ENCODE assay signal across 8 cellular contexts in the genomic region with DNA sequence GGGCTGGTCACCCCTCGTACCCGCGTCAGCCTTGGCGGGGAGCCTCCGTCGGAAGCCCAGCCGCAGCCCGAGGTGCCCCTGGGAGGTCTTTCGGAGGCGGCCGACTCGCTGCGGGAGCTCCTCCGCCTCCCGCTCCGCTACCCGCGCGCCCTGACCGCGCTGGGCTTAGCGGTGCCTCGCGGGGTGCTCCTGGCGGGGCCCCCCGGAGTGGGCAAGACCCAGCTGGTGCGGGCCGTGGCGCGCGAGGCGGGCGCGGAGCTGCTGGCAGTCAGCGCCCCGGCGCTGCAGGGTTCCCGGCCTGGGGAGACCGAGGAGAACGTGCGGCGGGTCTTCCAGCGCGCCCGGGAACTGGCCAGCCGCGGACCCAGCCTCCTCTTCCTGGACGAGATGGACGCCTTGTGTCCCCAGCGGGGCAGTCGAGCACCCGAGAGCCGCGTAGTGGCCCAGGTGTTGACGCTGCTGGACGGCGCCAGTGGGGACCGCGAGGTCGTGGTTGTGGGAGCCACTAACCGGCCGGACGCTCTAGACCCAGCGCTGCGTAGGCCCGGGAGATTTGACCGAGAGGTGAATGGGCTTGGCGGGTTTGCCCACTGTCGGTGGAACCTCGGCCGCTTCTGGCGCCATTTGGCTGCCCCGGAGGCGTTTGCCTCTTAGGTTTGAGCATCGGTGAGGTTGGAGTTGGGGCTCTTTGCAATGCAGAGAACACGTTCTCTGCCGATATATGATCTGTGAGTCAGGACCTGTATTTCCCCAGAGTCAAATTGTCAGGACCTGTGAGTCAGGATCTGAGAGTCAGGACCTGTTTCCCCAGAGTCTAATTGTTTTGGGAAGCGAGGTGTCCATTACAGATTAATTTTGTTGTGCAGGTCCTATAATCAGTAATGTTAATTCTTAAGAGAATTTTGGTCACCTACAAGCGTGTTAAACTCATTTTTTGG. TPM values are rescaled to one million over a fixed set of nuclear protein-coding genes. Genes with fewer than 3 reads are reported as not detected.
A peak's percentile ranks its signal among the peaks of the same experiment; 100 is the strongest.
DNase-seq lines count a peak whose midpoint lies in the region; ATAC-seq and TF ChIP-seq lines count a peak whose summit lies in the region.

No MANE protein-coding gene starts in this region.

- no peaks in the 10 kb centered on the region for H3K27me3 Mint-ChIP-seq in activated T-helper 17 cell treated with anti-CD3 and anti-CD28 coated beads, Interleukin-2, amount 50 U/mL, for 72 hours

- H3K4me1 ChIP-seq in foreskin keratinocyte (no peaks in the 10 kb centered on the region), osteoblast (ENCODE audit: insufficient read depth, low read length) (peaks cover 14% of the 10 kb centered on the region)

- no peaks in the 10 kb centered on the region for H3K9me3 ChIP-seq in osteoblast (ENCODE audit: low read depth, low read length)

- peak overlapping the region; percentile 99 for H3K4me2 ChIP-seq in osteoblast (ENCODE audit: insufficient read depth, low read length)

- ATAC-seq in HG02623 (IDR thresholded peaks at IDR 0.05; ENCODE audit: unreplicated experiment) (peak; percentile 19), foreskin keratinocyte (peak; percentile 65)
- peak; percentile 45 for ATAC-seq in activated T-helper 17 cell treated with anti-CD3 and anti-CD28 coated beads, Interleukin-2, amount 50 U/mL, for 72 hours (replicated peaks)

- peak overlapping the region; percentile 84 for H3K4me3 ChIP-seq in osteoblast (ENCODE audit: insufficient read depth, low read length)

- H3K27ac Mint-ChIP-seq in activated T-helper 17 cell treated with anti-CD3 and anti-CD28 coated beads, Interleukin-2, amount 50 U/mL, for 72 hours: peak overlapping the region; percentile 91

- peaks cover 44% of the 10 kb centered on the region for H3K36me3 Mint-ChIP-seq in activated T-helper 17 cell treated with anti-CD3 and anti-CD28 coated beads, Interleukin-2, amount 50 U/mL, for 72 hours (ENCODE audit: low read depth)

- peaks cover 43% of the 10 kb centered on the region for H3K79me2 ChIP-seq in osteoblast (ENCODE audit: insufficient read depth, low read length)

- DNase-seq in DMS 273 (lab: John Stamatoyannopoulos, UW; ENCODE audit: unreplicated experiment) (peak; percentile 55), DMS 273 treated with DMSO at 0.1 percent for 48 hours (lab: John Stamatoyannopoulos, UW) (no peak), NCI-H1930 (lab: John Stamatoyannopoulos, UW) (peak; percentile 7 to 9), foreskin keratinocyte (peak in 1 of 2 donors; percentile 79), osteoblast (ENCODE audit: insufficient read length, low spot score, missing footprints) (peak; percentile 91), NCI-H1436 (lab: John Stamatoyannopoulos, UW) (no peak)

- H3K27me3 ChIP-seq in foreskin keratinocyte (no peaks in the 10 kb centered on the region), osteoblast (ENCODE audit: insufficient read depth, low read length) (no peaks in the 10 kb centered on the region)

- no peak for TF ChIP-seq CTCF in foreskin keratinocyte (conservative IDR thresholded peaks at IDR 0.05)
- TF ChIP-seq CTCF in osteoblast (IDR thresholded peaks at IDR 0.05; ENCODE audit: extremely low read depth, low read depth, low read length): no peak

- peaks cover 15% of the 10 kb centered on the region for H3K4me1 Mint-ChIP-seq in activated T-helper 17 cell treated with anti-CD3 and anti-CD28 coated beads, Interleukin-2, amount 50 U/mL, for 72 hours

- H3K27ac ChIP-seq in foreskin keratinocyte (peak overlapping the region; percentile 58), osteoblast (ENCODE audit: low read depth, low read length) (peak overlapping the region; percentile 70)

- peaks cover 31% of the 10 kb centered on the region for H3K36me3 ChIP-seq in osteoblast (ENCODE audit: insufficient read depth, low read length)

- H3K9me3 Mint-ChIP-seq in activated T-helper 17 cell treated with anti-CD3 and anti-CD28 coated beads, Interleukin-2, amount 50 U/mL, for 72 hours: no peaks in the 10 kb centered on the region

- peaks cover 13% of the 10 kb centered on the region for H4K20me1 ChIP-seq in osteoblast (ENCODE audit: insufficient read depth, low read length)

- peak overlapping the region; percentile 96 for H3K4me3 Mint-ChIP-seq in activated T-helper 17 cell treated with anti-CD3 and anti-CD28 coated beads, Interleukin-2, amount 50 U/mL, for 72 hours

- peak overlapping the region; percentile 96 for H2AFZ ChIP-seq in osteoblast (ENCODE audit: low read length)

RNA-seq across cellular contexts. Expression of a gene that starts 24.9 kb away (rescaled TPM):
- total RNA-seq in activated T-helper 17 cell treated with anti-CD3 and anti-CD28 coated beads, Interleukin-2, amount 50 U/mL, for 72 hours: 1 to 10 TPM; 1.7 to 2.7 TPM
- total RNA-seq in foreskin keratinocyte (0.20 and 0.32 TPM in 2 replicates), osteoblast (0.59 and 0.72 TPM in 2 replicates)
- polyA plus RNA-seq in foreskin keratinocyte: 0.08 and 0.11 TPM in 2 replicates

Comparison
In these comparisons a context has a peak if more than half of its experiments do, and no peak if none do; other contexts are left out.
1. DNase-seq: peak in DMS 273 (single experiment), NCI-H1930 (2 of 2) and osteoblast (single experiment); none in DMS 273 treated with DMSO at 0.1 percent for 48 hours (single experiment) and NCI-H1436 (single experiment).
2. Peak in every context shown above with its lines, with median percentiles within 50 percentile points of each other: ATAC-seq.